8 cellular contexts compared by ENCODE assay signal in genomic region chr14:64703393-64704144, GRCh38. TPM values are rescaled to one million over a fixed set of nuclear protein-coding genes. Genes with fewer than 3 reads are reported as not detected.
DNase-seq lines count a peak whose midpoint lies in the region; ATAC-seq and TF ChIP-seq lines count a peak whose summit lies in the region.

No MANE protein-coding gene starts in this region.

- CTCF ChIA-PET in T-cell (lab: Charles Lee) = interaction anchor here in 1 of 2 donors (0.7 kb wide), 1 partner anchor 160 kb away, joined by 3 read pairs; no protein-coding TSS in a partner anchor

- H3K4me1 ChIP-seq in sigmoid colon = peaks cover 0 to 46% (median 43%) of the 10 kb centered on the region in 4 donors

- H3K9me3 Mint-ChIP-seq in T-cell = no peaks in the 10 kb centered on the region

- H3K36me3 ChIP-seq in GM06990 (ENCODE audit: control insufficient read depth, insufficient read depth, low read length) (no peaks in the 10 kb centered on the region), sigmoid colon (no peaks in the 10 kb centered on the region)

- TF ChIP-seq CTCF in GM06990 (IDR thresholded peaks at IDR 0.05; ENCODE audit: insufficient read depth, low read length, poor library complexity, severe bottlenecking) (no peak), foreskin fibroblast (IDR thresholded peaks at IDR 0.05; ENCODE audit: low read depth, low read length) (no peak), sigmoid colon (IDR thresholded peaks at IDR 0.05) (no peak)

- H3K27me3 Mint-ChIP-seq in T-cell = peaks cover 24 to 35% of the 10 kb centered on the region in 2 donors

- H3K4me3 ChIP-seq in GM06990 (replicated peaks; ENCODE audit: low read depth, low read length) (peak overlapping the region; percentile 48; the same call in 1 of the 2 replicates), foreskin fibroblast (ENCODE audit: low read depth in 1 of 2, low read length in 2 of 2) (peak overlapping the region; percentile 71 to 75), sigmoid colon (peak overlapping the region; percentile 80 to 90 (median 82))

- H3K9me3 ChIP-seq in sigmoid colon = no peaks in the 10 kb centered on the region

- intact Hi-C loops in sigmoid colon (cut with DNase I) = no loop called here

- H3K27me3 ChIP-seq in GM06990 (replicated peaks; ENCODE audit: control insufficient read depth, insufficient read depth, low read length) (peaks cover 3% of the 10 kb centered on the region), sigmoid colon (no peaks in the 10 kb centered on the region)

- TF ChIP-seq EP300 in sigmoid colon (IDR thresholded peaks at IDR 0.05) = no peak

- no peak for TF ChIP-seq POLR2A in sigmoid colon (IDR thresholded peaks at IDR 0.05)

- peaks cover 47 to 70% (median 53%) of the 10 kb centered on the region in 3 donors for H3K4me1 Mint-ChIP-seq in T-cell

- H3K36me3 Mint-ChIP-seq in T-cell = no peaks in the 10 kb centered on the region

- DNase-seq in GM06990 (ENCODE audit: extremely low read depth, insufficient read length) (no peak), T-cell (no peak), foreskin fibroblast (peak in 1 of 2 donors; percentile 45), sigmoid colon (peak; percentile 60)
- DNase-seq in effector CD4-positive, alpha-beta T cell = no peak
- no peak for DNase-seq in stimulated activated CD4-positive, alpha-beta T cell treated with anti-CD3 and anti-CD28 coated beads, Interleukin-15, amount 100 ng/mL, for 24 hours
- DNase-seq in activated effector memory CD4-positive, alpha-beta T cell treated with anti-CD3 and anti-CD28 coated beads, Interleukin-2, amount 50 U/mL, for 16 hours = no peak

- peak overlapping the region; percentile 86 to 95 (median 92) for H3K27ac ChIP-seq in sigmoid colon

- ATAC-seq in T-cell (replicated peaks in 1 of 4) (no peak), HG03469 (IDR thresholded peaks at IDR 0.05; ENCODE audit: unreplicated experiment) (no peak)

- peak overlapping the region; percentile 58 to 83 for H3K27ac Mint-ChIP-seq in T-cell

- POLR2A ChIA-PET in T-cell (lab: Charles Lee) = no interaction called here

- 4 to 10% methylated on average over 26 of the region's 26 CpGs for WGBS in sigmoid colon, 2 donors

- peak overlapping the region; percentile 74 to 85 (median 75) for H3K4me3 Mint-ChIP-seq in T-cell

RNA-seq across cellular contexts. Expression of gene PLEKHG3, which starts 0.7 kb away (rescaled TPM):
- 10 to 100 TPM; 12.4 to 58.2 (median 27.3) TPM for total RNA-seq in T-cell
- total RNA-seq in sigmoid colon = 10 to 100 TPM; 34.4 to 67.9 (median 52.3) TPM
- 10 to 100 TPM; 16.9 to 26.8 (median 17.4) TPM for polyA plus RNA-seq in sigmoid colon
